1 cellular context compared by ENCODE assay signal in the genomic region with DNA sequence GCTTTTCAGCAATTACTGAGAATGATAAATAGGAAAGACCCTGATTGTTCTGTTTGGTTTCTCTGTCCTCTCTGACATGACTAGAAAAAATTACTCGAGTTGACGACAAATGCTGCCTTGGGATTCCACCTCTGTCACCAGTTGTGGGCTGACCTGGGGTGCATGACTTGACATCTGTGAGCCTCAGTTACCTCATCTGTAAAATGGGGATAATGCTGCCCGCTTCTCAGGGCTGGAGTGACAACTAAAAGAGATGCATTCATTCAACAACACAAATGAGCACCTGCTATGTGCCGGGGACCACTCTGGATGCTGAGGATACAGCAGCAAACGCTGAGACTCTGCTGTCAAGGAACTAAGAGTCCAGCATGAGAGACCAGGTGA.
TF ChIP-seq lines count a peak whose summit lies in the region.

No MANE protein-coding gene starts in this region.

TF ChIP-seq in K562, 482 proteins besides CTCF, POLR2A, EP300 and RAD21 (continued from another document):
- no peak for TF ChIP-seq ELK3 (CRISPR knock-in tag; IDR thresholded peaks at IDR 0.05)
- no peak for TF ChIP-seq ZNF212 (CRISPR knock-in tag; IDR thresholded peaks at IDR 0.05)
- no peak for TF ChIP-seq MITF (IDR thresholded peaks at IDR 0.05)
- TF ChIP-seq RBM25 (IDR thresholded peaks at IDR 0.05; ENCODE audit: low read depth, low read length, severe bottlenecking): peak; percentile 92
- 0 out of 4 replicates have a peak, but pooled peaks of 1 of the 2 experiments have one; percentile 33 for TF ChIP-seq RCOR1 (IDR thresholded peaks at IDR 0.05; ENCODE audit: borderline replicate concordance in 1 of 2, low read depth in 2 of 2, low read length in 2 of 2)
- no peak for TF ChIP-seq NFIC (IDR thresholded peaks at IDR 0.05)
- no peak for TF ChIP-seq HMG20B (CRISPR knock-in tag; IDR thresholded peaks at IDR 0.05)
- TF ChIP-seq MXD1 (CRISPR knock-in tag; IDR thresholded peaks at IDR 0.05; ENCODE audit: borderline replicate concordance, poor library complexity, severe bottlenecking): no peak
- no peak for TF ChIP-seq KDM5B (IDR thresholded peaks at IDR 0.05; ENCODE audit: insufficient replicate concordance, low read depth, low read length)
- TF ChIP-seq RFX7 (CRISPR knock-in tag; IDR thresholded peaks at IDR 0.05): no peak
- peak; percentile 77; the same call in 1 of the 2 replicates for TF ChIP-seq BCOR (IDR thresholded peaks at IDR 0.05)
TF ChIP-seq in K562: peak in this region for 4.
